Comparison of ENCODE assay signal across 8 cellular contexts in genomic region chr12:11171953-11172675, GRCh38. TPM values are rescaled to one million over a fixed set of nuclear protein-coding genes. Genes with fewer than 3 reads are reported as not detected.
DNase-seq lines count a peak whose midpoint lies in the region; ATAC-seq and TF ChIP-seq lines count a peak whose summit lies in the region.

No MANE protein-coding gene starts in this region.

- peaks cover 60% of the 10 kb centered on the region for H3K4me1 Mint-ChIP-seq in CD8-positive, alpha-beta T cell (ENCODE audit: low read depth)
- peaks cover 53% of the 10 kb centered on the region for H3K4me1 Mint-ChIP-seq in WTC11

- no peak for TF ChIP-seq CTCF in CD8-positive, alpha-beta T cell (IDR thresholded peaks at IDR 0.05)
- no peak for TF ChIP-seq CTCF in WTC11 (IDR thresholded peaks at IDR 0.05)

- no peaks in the 10 kb centered on the region for H3K27me3 ChIP-seq in CD8-positive, alpha-beta T cell (ENCODE audit: insufficient read depth, low read length)
- H3K27me3 ChIP-seq in HUES64 (ENCODE audit: insufficient read depth, low read length) = no peaks in the 10 kb centered on the region

- ATAC-seq in CD8-positive, alpha-beta T cell = no peak
- no peak for ATAC-seq in WTC11
- no peak for ATAC-seq in HG03460 (IDR thresholded peaks at IDR 0.05; ENCODE audit: unreplicated experiment)
- ATAC-seq in HG03469 (IDR thresholded peaks at IDR 0.05; ENCODE audit: unreplicated experiment) = no peak

- no peak for DNase-seq in CD8-positive, alpha-beta T cell
- DNase-seq in WTC11 (ENCODE audit: low spot score) = no peak
- peak; percentile 28 for DNase-seq in glomerular visceral epithelial cell (ENCODE audit: extremely low spot score)
- no peak for DNase-seq in skeletal muscle cell (ENCODE audit: low read depth)
- no peak for DNase-seq in stimulated activated CD8-positive, alpha-beta memory T cell treated with anti-CD3 and anti-CD28 coated beads, Interleukin-4, amount 100 ng/mL, for 48 hours

- H3K36me3 Mint-ChIP-seq in CD8-positive, alpha-beta T cell = peaks cover 53% of the 10 kb centered on the region
- peaks cover 22% of the 10 kb centered on the region for H3K36me3 Mint-ChIP-seq in WTC11

- H3K4me3 ChIP-seq in CD8-positive, alpha-beta T cell (ENCODE audit: low read depth, low read length) = peak overlapping the region; percentile 56
- H3K4me3 ChIP-seq in HUES64 (ENCODE audit: low read length) (peak overlapping the region; percentile 95), skeletal muscle cell (ENCODE audit: low read depth, low read length) (peak overlapping the region; percentile 69)

- POLR2A ChIA-PET in CD8-positive, alpha-beta T cell (lab: Charles Lee) = interaction anchor here (0.7 to 1.8 kb wide), 6 partner anchors 9 to 191 kb away, joined by 3 to 7 read pairs (median 4); no protein-coding TSS in a partner anchor
- POLR2A ChIA-PET in WTC11 (lab: Charles Lee) = interaction anchor here (1.0 kb wide), 2 partner anchors 311 to 960 kb away, joined by 3 read pairs; partner anchors contain the start of gene GABARAPL1

- CTCF ChIA-PET in CD8-positive, alpha-beta T cell (lab: Charles Lee) = interaction anchor here (1.1 kb wide), 1 partner anchor 10 kb away, joined by 3 read pairs; no protein-coding TSS in a partner anchor
- CTCF ChIA-PET in WTC11 (lab: Charles Lee) = interaction anchor here (1.1 to 2.1 kb wide), 4 partner anchors 28 to 401 kb away, joined by 5 to 18 read pairs (median 8); no protein-coding TSS in a partner anchor

- no peaks in the 10 kb centered on the region for H3K36me3 ChIP-seq in CD8-positive, alpha-beta T cell (ENCODE audit: insufficient read depth, low read length)
- peaks cover 14% of the 10 kb centered on the region; the same call in 1 of the 2 replicates for H3K36me3 ChIP-seq in HUES64 (ENCODE audit: insufficient read depth, low read length)

- no peaks in the 10 kb centered on the region for H3K9me3 Mint-ChIP-seq in CD8-positive, alpha-beta T cell
- no peaks in the 10 kb centered on the region for H3K9me3 Mint-ChIP-seq in WTC11

- H3K4me3 Mint-ChIP-seq in CD8-positive, alpha-beta T cell = peak overlapping the region; percentile 99
- peak overlapping the region; percentile 98 for H3K4me3 Mint-ChIP-seq in WTC11

- H3K9me3 ChIP-seq in CD8-positive, alpha-beta T cell (ENCODE audit: low read length) = no peaks in the 10 kb centered on the region
- H3K9me3 ChIP-seq in HUES64 (ENCODE audit: insufficient read depth, low read depth, low read length) = no peaks in the 10 kb centered on the region

- peak overlapping the region; percentile 100 for H3K27ac Mint-ChIP-seq in CD8-positive, alpha-beta T cell
- H3K27ac Mint-ChIP-seq in WTC11 = peak overlapping the region; percentile 99

- 4% methylated on average over 10 of the region's 10 CpGs for WGBS in HUES64

- intact Hi-C loops in CD8-positive, alpha-beta T cell (cut with DNase I, micrococcal nuclease) = loop anchor here (1.0 to 10.0 kb wide), 6 partner anchors 190 to 1930 kb away; partner anchors contain the start of genes ETV6 (in 1 of the 2), GSG1 (in 1 of the 2) and MAGOHB (in 1 of the 2)

- peak overlapping the region; percentile 97 for H3K9ac ChIP-seq in HUES64 (ENCODE audit: low read depth, low read length)

- H3K4me1 ChIP-seq in CD8-positive, alpha-beta T cell (ENCODE audit: insufficient read depth, low read length) = peaks cover 38% of the 10 kb centered on the region
- H3K4me1 ChIP-seq in HUES64 (ENCODE audit: insufficient read depth, low read length) = peaks cover 20% of the 10 kb centered on the region; the same call in 1 of the 2 replicates

- no peaks in the 10 kb centered on the region for H3K27me3 Mint-ChIP-seq in CD8-positive, alpha-beta T cell (ENCODE audit: low read depth)
- no peaks in the 10 kb centered on the region for H3K27me3 Mint-ChIP-seq in WTC11 (ENCODE audit: low read depth)

- H3K27ac ChIP-seq in CD8-positive, alpha-beta T cell (ENCODE audit: low read depth, low read length) = peak overlapping the region; percentile 72
- H3K27ac ChIP-seq in HUES64 (ENCODE audit: low read depth, low read length) = peak overlapping the region; percentile 70

TF ChIP-seq in WTC11, 78 proteins besides CTCF, POLR2A, EP300 and RAD21:
- TF ChIP-seq MYBL2 (CRISPR knock-in tag; IDR thresholded peaks at IDR 0.05) (no peak), NR1H2 (CRISPR knock-in tag; IDR thresholded peaks at IDR 0.05) (no peak), ZSCAN18 (CRISPR knock-in tag; IDR thresholded peaks at IDR 0.05) (no peak), ZNF263 (CRISPR knock-in tag; IDR thresholded peaks at IDR 0.05; ENCODE audit: low read depth) (no peak), ZNF281 (CRISPR knock-in tag; IDR thresholded peaks at IDR 0.05) (no peak), ZMAT4 (CRISPR knock-in tag; IDR thresholded peaks at IDR 0.05) (no peak), RORB (CRISPR knock-in tag; IDR thresholded peaks at IDR 0.05) (no peak), CDX4 (CRISPR knock-in tag; IDR thresholded peaks at IDR 0.05; ENCODE audit: borderline replicate concordance) (no peak), FOXK1 (CRISPR knock-in tag; IDR thresholded peaks at IDR 0.05) (no peak), ZNF219 (CRISPR knock-in tag; IDR thresholded peaks at IDR 0.05; ENCODE audit: borderline replicate concordance) (no peak), JAZF1 (CRISPR knock-in tag; IDR thresholded peaks at IDR 0.05) (no peak), NFATC4 (CRISPR knock-in tag; IDR thresholded peaks at IDR 0.05) (no peak)
TF ChIP-seq in WTC11: peak in this region for 0.

RNA-seq across cellular contexts. Expression of gene SMIM10L1, which starts 1.1 kb away (rescaled TPM):
- 1 to 10 TPM; 9.2 to 9.6 TPM for total RNA-seq in CD8-positive, alpha-beta T cell
- 10.8 TPM for polyA plus RNA-seq in HUES64 (2013, experiment 1 of 2)
- 11.1 TPM for polyA plus RNA-seq in HUES64 (2013, experiment 2 of 2)
- 11.8 to 12.3 TPM (median 12.2 TPM) in 3 replicates for total RNA-seq in WTC11 (2021)

RNA-seq across cellular contexts. Expression of gene TAS2R42, which starts 14.6 kb away (rescaled TPM):
- total RNA-seq in CD8-positive, alpha-beta T cell = not detected
- not detected for polyA plus RNA-seq in HUES64 (2013, experiment 1 of 2)
- polyA plus RNA-seq in HUES64 (2013, experiment 2 of 2) = not detected
- total RNA-seq in WTC11 (2021) = not detected in 3 replicates

RNA-seq across cellular contexts. Expression of gene TAS2R30, which starts 37.7 kb away (rescaled TPM):
- total RNA-seq in CD8-positive, alpha-beta T cell = 1 to 10 TPM; 2.9 to 3.3 TPM
- polyA plus RNA-seq in HUES64 (2013, experiment 1 of 2) = not detected
- not detected for polyA plus RNA-seq in HUES64 (2013, experiment 2 of 2)
- 1.2 to 1.7 TPM (median 1.4 TPM) in 3 replicates for total RNA-seq in WTC11 (2021)
